Comparison of ENCODE assay signal across 26 cellular contexts in the genomic region with DNA sequence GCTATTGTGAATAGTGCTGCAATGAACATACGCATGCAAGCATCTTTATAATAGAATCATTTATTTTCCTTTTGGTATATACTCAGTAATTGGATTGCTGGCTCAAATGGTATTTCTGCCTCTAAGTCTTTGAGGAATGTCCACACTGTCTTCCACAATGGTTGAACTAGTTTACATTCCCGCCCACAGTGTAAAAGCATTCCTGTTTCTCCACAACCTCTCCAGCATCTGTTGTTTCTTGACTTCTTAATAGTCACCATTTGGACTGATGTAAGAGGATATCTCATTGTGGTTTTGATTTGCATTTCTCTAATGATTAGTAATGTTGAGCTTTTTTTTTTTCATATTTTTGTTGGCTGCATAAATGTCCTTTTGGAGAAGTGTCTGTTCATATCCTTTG.
DNase-seq lines count a peak whose midpoint lies in the region; ATAC-seq, FAIRE-seq and TF ChIP-seq lines count a peak whose summit lies in the region.
"Had no signal": no experiment of that assay in that cellular context is flagged by ENCODE, and none has a peak within 500 bp of the region (broad histone marks: within the 10 kb centered on the region; RNA-seq: fewer than 3 reads in every experiment).

No MANE protein-coding gene starts in this region.

- no peak for FAIRE-seq in bronchial epithelial cell (lab: Jason Lieb, UNC)
- FAIRE-seq: A549, keratinocyte, small intestine had no signal

- H3K4me1 ChIP-seq in lower lobe of right lung = no peaks in the 10 kb centered on the region
- H3K4me1 ChIP-seq: A549, SJCRH30, tibial artery had no signal

- H3K36me3 ChIP-seq in bronchial epithelial cell (ENCODE audit: control insufficient read depth, insufficient read depth, low read length) (no peaks in the 10 kb centered on the region), lower lobe of right lung (no peaks in the 10 kb centered on the region)
- H3K36me3 ChIP-seq: SJCRH30, tibial artery had no signal

- ATAC-seq in lower lobe of right lung (no peak), GM21390 (IDR thresholded peaks at IDR 0.05; ENCODE audit: unreplicated experiment) (no peak)
- ATAC-seq: A549; activated CD8-positive, alpha-beta memory T cell treated with anti-CD3 and anti-CD28 coated beads, Interleukin-2, amount 10 ng/mL, durations not matched to agents 7 days and 5 days; esophagus mucosa; left ventricle myocardium superior; natural killer cell treated with Interleukin-12 subunit alpha and Interleukin-12 subunit beta and Interleukin-15 and Interleukin-18, amount 100 ng/mL, for 72 hours had no signal

- TF ChIP-seq CTCF in AG04450 (IDR thresholded peaks at IDR 0.05; ENCODE audit: low read depth, low read length) (no peak), HFF-Myc (IDR thresholded peaks at IDR 0.05; ENCODE audit: low read depth, low read length, missing control alignments) (no peak), bronchial epithelial cell (IDR thresholded peaks at IDR 0.05; ENCODE audit: insufficient read depth, low read length, severe bottlenecking) (no peak), foreskin fibroblast (IDR thresholded peaks at IDR 0.05; ENCODE audit: low read depth, low read length) (no peak), lower lobe of right lung (IDR thresholded peaks at IDR 0.05) (no peak)

- intact Hi-C loops in lower lobe of right lung (cut with DNase I) = no loop called here

- H3K9me3 ChIP-seq in AG04450 (ENCODE audit: control insufficient read depth, insufficient read depth, low read length) = no peaks in the 10 kb centered on the region; the same call in 1 of the 2 replicates
- H3K9me3 ChIP-seq in lower lobe of right lung = no peaks in the 10 kb centered on the region
- H3K9me3 ChIP-seq: A549, SJCRH30, tibial artery had no signal

- POLR2A ChIA-PET in AG04450 (lab: Yijun Ruan, JAX) = interaction anchor here (0.9 kb wide), 1 partner anchor 38 kb away, joined by 6 read pairs; no protein-coding TSS in a partner anchor

- CTCF ChIA-PET in AG04450 (lab: Charles Lee) = no interaction called here

- DNase-seq in AG04450 (ENCODE audit: low read depth, low spot score) (peak; percentile 81), HFF-Myc (ENCODE audit: extremely low read depth, low read depth) (peak; percentile 31), bronchial epithelial cell (ENCODE audit: low read depth) (peak; percentile 71), foreskin fibroblast (peak; percentile 72 to 80), amniotic stem cell (lab: John Stamatoyannopoulos, UW) (no peak), 8988T (no peak), lower lobe of right lung (no peak)
- DNase-seq: activated B cell treated with CpG ODN at 0.5 μM for 24 hours; activated CD8-positive, alpha-beta memory T cell treated with anti-CD3 and anti-CD28 coated beads, Interleukin-2, amount 10 ng/mL, durations not matched to agents 7 days and 5 days; activated naive CD4-positive, alpha-beta T cell treated with Interleukin-2 at 50 U/mL for 16 hours; activated T-cell treated with anti-CD3 and anti-CD28 coated beads, Interleukin-2, amount 50 U/mL, for 48 hours; caudate nucleus; GDM1; left ventricle myocardium superior; NCI-H187 treated with DMSO at 0.1 percent for 48 hours; NCI-H2227 treated with DMSO at 0.1 percent for 48 hours; NCI-H748 treated with DMSO at 0.1 percent for 48 hours; SJCRH30; small intestine; stimulated activated CD4-positive, alpha-beta T cell treated with anti-CD3 and anti-CD28 coated beads, Interleukin-1b, Interleukin-23, amount 100 ng/mL, for 48 hours; tibial artery had no signal

- H3K27ac ChIP-seq in AG04450 (ENCODE audit: low read depth, low read length) (no peak overlapping the region), lower lobe of right lung (no peak overlapping the region)
- H3K27ac ChIP-seq: A549, SJCRH30, tibial artery had no signal

- H3K4me3 ChIP-seq in AG04450 (ENCODE audit: low read depth, low read length) (no peak overlapping the region), HFF-Myc (replicated peaks; ENCODE audit: low read depth, low read length) (no peak overlapping the region), bronchial epithelial cell (ENCODE audit: low read depth, low read length) (no peak overlapping the region), foreskin fibroblast (ENCODE audit: low read depth in 1 of 2, low read length in 2 of 2) (no peak overlapping the region), lower lobe of right lung (no peak overlapping the region)
- H3K4me3 ChIP-seq: A549, SJCRH30, tibial artery had no signal

- H3K27me3 ChIP-seq in AG04450 (ENCODE audit: control insufficient read depth, insufficient read depth, low read length) (no peaks in the 10 kb centered on the region), bronchial epithelial cell (ENCODE audit: control insufficient read depth, insufficient read depth, low read length) (no peaks in the 10 kb centered on the region), lower lobe of right lung (ENCODE audit: low read depth) (no peaks in the 10 kb centered on the region)
- H3K27me3 ChIP-seq: SJCRH30, tibial artery had no signal

Comparison
In these comparisons a context has a peak if more than half of its experiments do, and no peak if none do; other contexts are left out.
1. DNase-seq: peak in AG04450 (single experiment), HFF-Myc (single experiment), bronchial epithelial cell (single experiment) and foreskin fibroblast (2 of 2); none in amniotic stem cell (single experiment), 8988T (single experiment) and lower lobe of right lung (single experiment).